ENCODE assay signal across 8 cellular contexts in genomic region chr12:123269980-123270379, GRCh38. TPM values are rescaled to one million over a fixed set of nuclear protein-coding genes. Genes with fewer than 3 reads are reported as not detected.
DNase-seq lines count a peak whose midpoint lies in the region; ATAC-seq, FAIRE-seq and TF ChIP-seq lines count a peak whose summit lies in the region.

No MANE protein-coding gene starts in this region.

- H2AFZ ChIP-seq in K562 (ENCODE audit: low read depth, low read length), result peak overlapping the region; percentile 82

- TF ChIP-seq RAD21 in K562 (CRISPR knock-in tag; conservative IDR thresholded peaks at IDR 0.05 in 1 of 2, IDR thresholded peaks at IDR 0.05 in 1 of 2), result no peak

- TF ChIP-seq EP300 in K562 (IDR thresholded peaks at IDR 0.05; ENCODE audit: low read length), result no peak

- no peaks in the 10 kb centered on the region for H3K9me1 ChIP-seq in K562 (ENCODE audit: control insufficient read depth, insufficient read depth, low read length)

- H4K20me1 ChIP-seq in BLaER1, result peaks cover 30% of the 10 kb centered on the region
- H4K20me1 ChIP-seq in K562 (replicated peaks; ENCODE audit: control insufficient read depth, insufficient read depth, low read length), result no peaks in the 10 kb centered on the region

- CTCF ChIA-PET in K562 (lab: Yijun Ruan, JAX; ENCODE audit: low intra/inter-chr PET ratio), result interaction anchor here (1.3 to 1.6 kb wide), 2 partner anchors 114 to 332 kb away, joined by 5 to 7 read pairs; partner anchors contain the start of genes DDX55 and KMT5A

- H3K4me3 ChIP-seq in BLaER1 (peak overlapping the region; percentile 90), K562 (peak overlapping the region; percentile 63), right lobe of liver (peak overlapping the region; percentile 60 to 73 (median 71))

- TF ChIP-seq CTCF in K562 (IDR thresholded peaks at IDR 0.05 in 2 of 3, conservative IDR thresholded peaks at IDR 0.05 in 1 of 3; ENCODE audit: insufficient read depth in 2 of 3, low read depth in 1 of 3, low read length in 3 of 3), result no peak
- no peak for TF ChIP-seq CTCF in right lobe of liver (IDR thresholded peaks at IDR 0.05)

- H3K9me3 ChIP-seq in BLaER1, result no peaks in the 10 kb centered on the region
- H3K9me3 ChIP-seq in K562 (replicated peaks; ENCODE audit: control insufficient read depth, insufficient read depth, low read depth, low read length), result no peaks in the 10 kb centered on the region
- no peaks in the 10 kb centered on the region for H3K9me3 ChIP-seq in right lobe of liver

- H3K27ac ChIP-seq in BLaER1 (peak overlapping the region; percentile 99), K562 (ENCODE audit: extremely low read depth, low read depth, low read length) (no peak overlapping the region), right lobe of liver (peak overlapping the region in 2 of 3 donors; percentile 7 to 60), substantia nigra (ENCODE audit: low read depth, low read length, poor library complexity, severe bottlenecking) (peak overlapping the region; percentile 96)

- H3K4me2 ChIP-seq in BLaER1, result peak overlapping the region; percentile 100
- H3K4me2 ChIP-seq in K562 (ENCODE audit: insufficient read depth, low read length), result peak overlapping the region; percentile 55

- ATAC-seq in K562, result no peak
- ATAC-seq in right lobe of liver, result peak in 1 of 4 donors; percentile 4
- no peak for ATAC-seq in GM19397 (IDR thresholded peaks at IDR 0.05; ENCODE audit: unreplicated experiment)

- H3K9ac ChIP-seq in BLaER1, result peak overlapping the region; percentile 98
- H3K9ac ChIP-seq in K562 (ENCODE audit: insufficient read depth in 1 of 2, low read depth in 2 of 2, low read length in 2 of 2), result peak overlapping the region; percentile 59 to 97; a peak in 3 of 4 replicates

- peak; percentile 11 for FAIRE-seq in K562 (lab: Jason Lieb, UNC)

- peaks cover 44% of the 10 kb centered on the region for H3K4me1 ChIP-seq in BLaER1
- peaks cover 6 to 44% of the 10 kb centered on the region in 2 experiments; a peak in 2 of 5 replicates for H3K4me1 ChIP-seq in K562 (replicated peaks in 1 of 2; ENCODE audit: control insufficient read depth in 2 of 2, insufficient read depth in 2 of 2, low read length in 2 of 2)
- H3K4me1 ChIP-seq in right lobe of liver, result peaks cover 0 to 9% (median 3%) of the 10 kb centered on the region in 4 donors

- POLR2A ChIA-PET in K562 (lab: Yijun Ruan, JAX), result interaction anchor here (0.6 to 1.2 kb wide), 3 partner anchors 24 to 121 kb away, joined by 3 to 9 read pairs (median 4); partner anchors contain the start of genes MPHOSPH9 and MTRFR

- WGBS in K562 (ENCODE audit: insufficient coverage, low coverage, missing lambda C conversion rate), result 27% methylated on average over 7 of the region's 10 CpGs
- 0% methylated on average over 6 of the region's 10 CpGs for WGBS in right lobe of liver (ENCODE audit: insufficient coverage, low coverage, low lambda C conversion rate, missing lambda C conversion rate)

- BruUV-seq in K562 (replicated peaks; lab: Mats Ljungman, UMichigan), result TSS peak; percentile 66

- intact Hi-C loops in K562 (cut with micrococcal nuclease), result loop anchor here (2.0 kb wide), 1 partner anchor 333 kb away; the partner anchor contains the start of gene DDX55
- intact Hi-C loops in right lobe of liver (cut with DNase I), result no loop called here

- DNase-seq in HuH-7 (ENCODE audit: low spot score) (peak; percentile 57), K562 (ENCODE audit: extremely low read depth in 1 of 4, low spot score in 3 of 4) (peak in 1 of 4 experiments; percentile 32), right lobe of liver (no peak), substantia nigra (lab: John Stamatoyannopoulos, UW) (peak in 14 of 49 donors; percentile 41 to 73 (median 56)), GDM1 (lab: John Stamatoyannopoulos, UW) (no peak), NCI-H446 treated with DMSO at 0.1 percent for 48 hours (lab: John Stamatoyannopoulos, UW) (no peak)

- H3K79me2 ChIP-seq in K562 (ENCODE audit: control insufficient read depth, insufficient read depth, low read length), result peaks cover 27% of the 10 kb centered on the region

- TF ChIP-seq POLR2A in K562 (conservative IDR thresholded peaks at IDR 0.05) (no peak), right lobe of liver (IDR thresholded peaks at IDR 0.05) (no peak)

- H3K27me3 ChIP-seq in BLaER1, result no peaks in the 10 kb centered on the region
- no peaks in the 10 kb centered on the region for H3K27me3 ChIP-seq in K562 (ENCODE audit: control insufficient read depth in 2 of 2, insufficient read depth in 2 of 2, low read length in 2 of 2)
- H3K27me3 ChIP-seq in right lobe of liver, result no peaks in the 10 kb centered on the region

- in situ Hi-C loops in K562 (cut with MboI), result no loop called here

- H3K36me3 ChIP-seq in BLaER1 (peaks cover 26% of the 10 kb centered on the region), K562 (ENCODE audit: control insufficient read depth, insufficient read depth, low read length) (peaks cover 19% of the 10 kb centered on the region; the same call in 1 of the 3 replicates), right lobe of liver (peaks cover 0 to 2% (median 0%) of the 10 kb centered on the region in 4 donors)

TF ChIP-seq in K562, 482 proteins besides CTCF, POLR2A, EP300 and RAD21:
- TF ChIP-seq ILK (tag; IDR thresholded peaks at IDR 0.05; ENCODE audit: borderline replicate concordance, low read depth) (no peak), ZBTB1 (CRISPR knock-in tag; IDR thresholded peaks at IDR 0.05; ENCODE audit: borderline replicate concordance, low read depth) (no peak), ZNF384 (IDR thresholded peaks at IDR 0.05; ENCODE audit: low read depth, low read length) (0 out of 2 replicates have a peak, but pooled peaks have one; percentile 9)

RNA-seq across cellular contexts. Expression of gene CDK2AP1, which starts 1.7 kb away (rescaled TPM):
- 10.7 and 13.8 TPM in 2 replicates for total RNA-seq in K562 (2011; cell fraction: chromatin; rRNA removed; ENCODE audit: low replicate concordance)
- 6.8 and 7.7 TPM in 2 replicates for total RNA-seq in K562 (2011; cell fraction: nucleolus; rRNA removed)
- total RNA-seq in K562 (2011; cell fraction: nucleoplasm; rRNA removed), result 12.2 and 23.9 TPM in 2 replicates
- total RNA-seq in K562 (2014; rRNA removed), result 48.8 and 76.0 TPM in 2 replicates
- total RNA-seq in K562 (2014; rRNA removed; fragmentation: Illumina TruSeq; extraction: Trizol), result 74.3 and 75.5 TPM in 2 replicates
- 53.4 and 56.5 TPM in 2 replicates for total RNA-seq in K562 (2015; rRNA removed; fragmentation: Illumina TruSeq; extraction: Trizol)
- 57.9 and 64.7 TPM in 2 replicates for total RNA-seq in K562 (2021)
- 75.3 and 130 TPM in 2 replicates for polyA plus RNA-seq in K562 (2011; rRNA removed)
- 33.0 and 59.0 TPM in 2 replicates for polyA plus RNA-seq in K562 (2011; cell fraction: cytosol; rRNA removed)
- polyA plus RNA-seq in K562 (2011; cell fraction: nucleus; rRNA removed), result 16.3 and 26.6 TPM in 2 replicates
- 37.3 and 64.5 TPM in 2 replicates for polyA plus RNA-seq in K562 (2012)
- 86.2 and 99.9 TPM in 2 replicates for polyA plus RNA-seq in K562 (2014; fragmentation: Illumina TruSeq; extraction: Trizol)
- 10 to 100 TPM; 26.0 to 28.2 TPM for polyA plus RNA-seq in K562 (2014; fragmentation: Nextera tagmentation; extraction: Ambion mirVana)
- 59.2 and 83.0 TPM in 2 replicates for polyA plus RNA-seq in K562 (2014; rRNA removed)
- polyA minus RNA-seq in K562 (2011; rRNA and poly(A)+ RNA removed), result 33.6 and 45.3 TPM in 2 replicates
- polyA minus RNA-seq in K562 (2011; cell fraction: cytosol; rRNA and poly(A)+ RNA removed), result 13.5 and 23.6 TPM in 2 replicates
- polyA minus RNA-seq in K562 (2011; cell fraction: nucleus; rRNA and poly(A)+ RNA removed), result 5.1 and 7.8 TPM in 2 replicates
- 10 to 100 TPM; 24.9 to 44.0 (median 33.0) TPM for total RNA-seq in right lobe of liver

RNA-seq across cellular contexts. Expression of gene MTRFR, which starts 36.7 kb away (rescaled TPM):
- 43.4 and 69.0 TPM in 2 replicates for total RNA-seq in K562 (2011; cell fraction: chromatin; rRNA removed; ENCODE audit: low replicate concordance)
- 60.1 and 65.2 TPM in 2 replicates for total RNA-seq in K562 (2011; cell fraction: nucleolus; rRNA removed)
- total RNA-seq in K562 (2011; cell fraction: nucleoplasm; rRNA removed), result 57.9 and 58.3 TPM in 2 replicates
- total RNA-seq in K562 (2014; rRNA removed) (23.4 and 26.4 TPM in 2 replicates), K562 (2014; rRNA removed; fragmentation: Illumina TruSeq; extraction: Trizol) (32.5 and 34.7 TPM in 2 replicates), K562 (2015; rRNA removed; fragmentation: Illumina TruSeq; extraction: Trizol) (45.5 and 50.9 TPM in 2 replicates), K562 (2021) (23.1 and 24.0 TPM in 2 replicates), right lobe of liver (1 to 10 TPM; 6.5 to 8.6 (median 7.4) TPM)
- polyA plus RNA-seq in K562 (2011; rRNA removed) (15.2 and 16.7 TPM in 2 replicates), K562 (2014; fragmentation: Illumina TruSeq; extraction: Trizol) (33.3 and 37.1 TPM in 2 replicates), K562 (2014; fragmentation: Nextera tagmentation; extraction: Ambion mirVana) (10 to 100 TPM; 52.6 to 55.6 TPM), K562 (2014; rRNA removed) (29.6 and 32.3 TPM in 2 replicates)
- polyA plus RNA-seq in K562 (2011; cell fraction: cytosol; rRNA removed), result 23.7 and 26.5 TPM in 2 replicates
- 7.3 and 10.9 TPM in 2 replicates for polyA plus RNA-seq in K562 (2011; cell fraction: nucleus; rRNA removed)
- 19.2 and 25.8 TPM in 2 replicates for polyA plus RNA-seq in K562 (2012)
- 18.5 and 22.0 TPM in 2 replicates for polyA minus RNA-seq in K562 (2011; rRNA and poly(A)+ RNA removed)
- polyA minus RNA-seq in K562 (2011; cell fraction: cytosol; rRNA and poly(A)+ RNA removed), result 15.7 and 18.5 TPM in 2 replicates
- polyA minus RNA-seq in K562 (2011; cell fraction: nucleus; rRNA and poly(A)+ RNA removed), result 16.8 and 24.9 TPM in 2 replicates

RNA-seq across cellular contexts. Expression of gene MPHOSPH9, which starts 37.0 kb away (rescaled TPM):
- total RNA-seq in K562 (2011; cell fraction: chromatin; rRNA removed; ENCODE audit: low replicate concordance), result 95.6 and 362 TPM in 2 replicates
- total RNA-seq in K562 (2011; cell fraction: nucleolus; rRNA removed), result 57.4 and 73.7 TPM in 2 replicates
- total RNA-seq in K562 (2011; cell fraction: nucleoplasm; rRNA removed), result 121 and 152 TPM in 2 replicates
- total RNA-seq in K562 (2014; rRNA removed) (59.3 and 63.6 TPM in 2 replicates), K562 (2014; rRNA removed; fragmentation: Illumina TruSeq; extraction: Trizol) (78.6 and 87.5 TPM in 2 replicates), K562 (2015; rRNA removed; fragmentation: Illumina TruSeq; extraction: Trizol) (97.0 and 103 TPM in 2 replicates), K562 (2021) (54.5 and 60.0 TPM in 2 replicates), right lobe of liver (10 to 100 TPM; 14.5 to 25.7 (median 19.1) TPM)
- polyA plus RNA-seq in K562 (2011; rRNA removed) (53.2 and 61.1 TPM in 2 replicates), K562 (2014; fragmentation: Illumina TruSeq; extraction: Trizol) (38.5 and 45.8 TPM in 2 replicates), K562 (2014; fragmentation: Nextera tagmentation; extraction: Ambion mirVana) (10 to 100 TPM; 14.2 to 22.5 TPM), K562 (2014; rRNA removed) (50.1 and 53.3 TPM in 2 replicates)
- 8.5 and 16.3 TPM in 2 replicates for polyA plus RNA-seq in K562 (2011; cell fraction: cytosol; rRNA removed)
- polyA plus RNA-seq in K562 (2011; cell fraction: nucleus; rRNA removed), result 44.8 and 56.5 TPM in 2 replicates
- polyA plus RNA-seq in K562 (2012), result 21.3 and 22.8 TPM in 2 replicates
- 105 and 130 TPM in 2 replicates for polyA minus RNA-seq in K562 (2011; rRNA and poly(A)+ RNA removed)
- 26.8 and 38.2 TPM in 2 replicates for polyA minus RNA-seq in K562 (2011; cell fraction: cytosol; rRNA and poly(A)+ RNA removed)
- polyA minus RNA-seq in K562 (2011; cell fraction: nucleus; rRNA and poly(A)+ RNA removed), result 78.4 and 135 TPM in 2 replicates
